Comparison of ENCODE assay signal across 22 cellular contexts in the genomic region with DNA sequence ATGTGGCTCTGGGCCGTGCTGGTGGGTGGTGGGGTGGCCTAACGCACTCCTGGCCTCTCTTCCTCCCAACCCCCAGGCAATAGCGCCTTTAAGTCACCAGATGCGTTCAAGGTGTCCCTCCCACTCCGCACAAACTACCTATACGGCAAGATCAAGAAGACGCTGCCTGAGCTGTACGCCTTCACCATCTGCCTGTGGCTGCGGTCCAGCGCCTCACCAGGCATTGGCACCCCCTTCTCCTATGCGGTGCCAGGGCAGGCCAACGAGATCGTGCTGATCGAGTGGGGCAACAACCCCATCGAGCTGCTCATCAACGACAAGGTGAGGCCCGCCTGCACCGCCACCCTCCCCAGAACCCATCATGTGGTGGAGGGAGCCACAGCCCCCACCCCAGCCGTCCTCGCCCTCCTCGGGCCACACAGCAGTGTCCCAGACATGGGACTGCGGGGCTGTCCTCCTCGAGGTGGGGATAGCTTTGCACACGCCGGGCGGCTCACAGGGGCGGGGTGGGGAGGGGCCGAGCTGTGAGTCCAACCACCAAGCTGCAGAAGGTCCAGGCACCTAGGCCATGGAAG. TPM values are rescaled to one million over a fixed set of nuclear protein-coding genes. Genes with fewer than 3 reads are reported as not detected.
"Had no signal": no experiment of that assay in that cellular context is flagged by ENCODE, and none has a peak within 500 bp of the region (broad histone marks: within the 10 kb centered on the region; RNA-seq: fewer than 3 reads in every experiment).

No MANE protein-coding gene starts in this region.

- H3K36me3 ChIP-seq: MG63 had no signal

- H3K27me3 ChIP-seq: MG63, SJSA1 had no signal

- H3K27ac ChIP-seq: SJSA1, SK-N-MC had no signal

- DNase-seq: IMR-90, MG63, NCI-H1092, NCI-H1436, NCI-H187, NCI-H2029, NCI-H2081 treated with DMSO at 0.1 percent for 48 hours, NCI-H2171, NCI-H226, NCI-H446, NCI-H510A, NCI-H524 treated with DMSO at 0.1 percent for 48 hours, NCI-H69, NCI-H774, Right ventricle myocardium superior, RPMI8226, SIG-M5 had no signal

- ATAC-seq: HepG2, K562 had no signal

- H3K4me3 ChIP-seq: K562, MG63, SJSA1, SK-N-MC had no signal

- H3K9me3 ChIP-seq: MG63, SJSA1 had no signal

RNA-seq across cellular contexts. Expression of a gene that starts 7.8 kb away (rescaled TPM):
- total RNA-seq: HepG2, HT1080 had no signal
- polyA plus RNA-seq: HepG2, K562 had no signal
